In genomic region chr19:40143612-40144011, GRCh38 we compare ENCODE assay signal across 9 cellular contexts.
DNase-seq lines count a peak whose midpoint lies in the region; ATAC-seq lines count a peak whose summit lies in the region.
"Had no signal": no experiment of that assay in that cellular context is flagged by ENCODE, and none has a peak within 500 bp of the region (broad histone marks: within the 10 kb centered on the region; RNA-seq: fewer than 3 reads in every experiment).

No MANE protein-coding gene starts in this region.

- H3K4me1 Mint-ChIP-seq in stimulated activated naive B cell treated with anti-CD40 and anti-IgM and Interleukin-4, amounts not matched to agents 10 μg/mL and 1 μg/mL and 100 μg/mL, for 72 hours: peaks cover 18 to 50% of the 10 kb centered on the region in 2 donors
- H3K4me1 Mint-ChIP-seq: neural crest cell had no signal

- H3K27ac Mint-ChIP-seq in stimulated activated naive B cell treated with anti-CD40 and anti-IgM and Interleukin-4, amounts not matched to agents 10 μg/mL and 1 μg/mL and 100 μg/mL, for 72 hours: peak overlapping the region; percentile 42

- H3K9me3 Mint-ChIP-seq in stimulated activated naive B cell treated with anti-CD40 and anti-IgM and Interleukin-4, amounts not matched to agents 10 μg/mL and 1 μg/mL and 100 μg/mL, for 72 hours: no peaks in the 10 kb centered on the region
- H3K9me3 Mint-ChIP-seq: neural crest cell had no signal

- peak; percentile 68 for DNase-seq in NK-92 treated with Interleukin-12 subunit alpha and Interleukin-12 subunit beta, amount 100 ng/mL, for 24 hours (lab: John Stamatoyannopoulos, UW)
- DNase-seq in NK-92 (lab: John Stamatoyannopoulos, UW; ENCODE audit: unreplicated experiment): no peak
- DNase-seq in MV-4-11 (lab: John Stamatoyannopoulos, UW): peak; percentile 99
- peak; percentile 27 for DNase-seq in activated naive CD4-positive, alpha-beta T cell treated with Interleukin-2 at 50 U/mL for 16 hours
- no peak for DNase-seq in stimulated activated naive B cell treated with anti-CD40 and anti-IgM and Interleukin-4, amounts not matched to agents 10 μg/mL and 1 μg/mL and 100 μg/mL, for 72 hours
- DNase-seq in NCI-H146 treated with DMSO at 0.1 percent for 48 hours (lab: John Stamatoyannopoulos, UW; ENCODE audit: unreplicated experiment): no peak
- DNase-seq in NCI-H69 (lab: John Stamatoyannopoulos, UW): no peak

- H3K36me3 Mint-ChIP-seq in stimulated activated naive B cell treated with anti-CD40 and anti-IgM and Interleukin-4, amounts not matched to agents 10 μg/mL and 1 μg/mL and 100 μg/mL, for 72 hours: no peaks in the 10 kb centered on the region

- H3K4me3 Mint-ChIP-seq in stimulated activated naive B cell treated with anti-CD40 and anti-IgM and Interleukin-4, amounts not matched to agents 10 μg/mL and 1 μg/mL and 100 μg/mL, for 72 hours: peak overlapping the region; percentile 39 to 47
- H3K4me3 Mint-ChIP-seq: neural crest cell had no signal

- no peaks in the 10 kb centered on the region for H3K27me3 Mint-ChIP-seq in stimulated activated naive B cell treated with anti-CD40 and anti-IgM and Interleukin-4, amounts not matched to agents 10 μg/mL and 1 μg/mL and 100 μg/mL, for 72 hours

- peak; percentile 73 to 75 for ATAC-seq in stimulated activated naive B cell treated with anti-CD40 and anti-IgM and Interleukin-4, amounts not matched to agents 10 μg/mL and 1 μg/mL and 100 μg/mL, for 72 hours (replicated peaks)
- ATAC-seq in HG03045 (IDR thresholded peaks at IDR 0.05; ENCODE audit: unreplicated experiment): no peak

Comparison
In these comparisons a context has a peak if more than half of its experiments do, and no peak if none do; other contexts are left out.
1. DNase-seq: peak in NK-92 treated with Interleukin-12 subunit alpha and Interleukin-12 subunit beta, amount 100 ng/mL, for 24 hours (single experiment), MV-4-11 (single experiment) and activated naive CD4-positive, alpha-beta T cell treated with Interleukin-2 at 50 U/mL for 16 hours (single experiment); none in NK-92 (single experiment), stimulated activated naive B cell treated with anti-CD40 and anti-IgM and Interleukin-4, amounts not matched to agents 10 μg/mL and 1 μg/mL and 100 μg/mL, for 72 hours (single experiment), NCI-H146 treated with DMSO at 0.1 percent for 48 hours (single experiment) and NCI-H69 (single experiment).